In the genomic region with DNA sequence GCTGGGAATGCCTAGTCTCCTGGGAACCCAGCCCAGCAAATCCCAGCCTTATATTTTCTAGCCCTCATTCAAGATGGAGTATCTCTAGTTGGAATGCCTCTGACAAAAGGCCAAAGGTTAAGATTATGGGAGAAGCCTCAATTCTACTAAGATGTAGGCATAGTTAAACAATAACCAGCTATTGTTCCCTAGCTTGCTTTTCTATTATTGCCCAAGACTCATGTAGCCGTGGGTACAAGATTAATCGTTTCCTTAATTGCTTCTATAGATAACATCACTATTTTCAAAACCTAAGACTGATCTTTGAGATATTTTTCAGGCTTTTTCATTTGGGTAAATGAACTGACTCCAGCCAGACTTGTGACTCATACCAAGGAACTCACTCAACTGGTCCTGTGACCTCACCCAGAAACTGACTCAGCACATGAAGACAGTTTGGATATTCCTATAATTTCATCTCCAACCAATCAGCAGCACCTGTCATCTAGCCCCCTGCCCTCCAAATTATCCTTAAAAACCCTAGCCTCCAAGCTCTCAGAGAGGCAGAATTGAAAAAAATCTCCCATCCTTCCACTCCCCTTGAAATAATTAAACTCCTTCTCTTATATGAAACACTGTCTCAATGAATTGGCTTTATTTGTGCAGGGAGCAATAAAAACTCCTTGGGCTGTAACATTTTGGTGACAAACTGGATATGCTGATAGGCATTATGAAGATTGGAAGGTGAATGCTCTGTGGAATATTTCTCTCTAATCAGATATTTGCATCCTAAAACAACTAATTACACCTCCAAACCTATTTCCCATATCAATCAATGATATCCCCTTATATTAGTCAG, we compare ENCODE assay signal across 9 cellular contexts.
DNase-seq lines count a peak whose midpoint lies in the region; ATAC-seq lines count a peak whose summit lies in the region.
"Had no signal": no experiment of that assay in that cellular context is flagged by ENCODE, and none has a peak within 500 bp of the region (broad histone marks: within the 10 kb centered on the region; RNA-seq: fewer than 3 reads in every experiment).

No MANE protein-coding gene starts in this region.

- DNase-seq in GM03348 (ENCODE audit: low spot score) (peak; percentile 9), RPMI7951 (ENCODE audit: low read depth) (peak; percentile 88), fibroblast of gingiva (ENCODE audit: low read depth) (peak; percentile 66), pulmonary artery endothelial cell (ENCODE audit: low read depth, low spot score) (peak; percentile 73), ecto neural progenitor cell (ENCODE audit: low spot score) (no peak), inferior parietal cortex (ENCODE audit: extremely low spot score) (no peak)
- no peak for DNase-seq in activated CD4-positive, alpha-beta T cell treated with anti-CD3 and anti-CD28 coated beads for 1 hour
- DNase-seq: activated T-cell treated with anti-CD3 and anti-CD28 coated beads, Interleukin-2, amount 50 U/mL, for 1 hour had no signal

- no peak for ATAC-seq in GM18867 (IDR thresholded peaks at IDR 0.05; ENCODE audit: unreplicated experiment)

Comparison
In these comparisons a context has a peak if more than half of its experiments do, and no peak if none do; other contexts are left out.
1. DNase-seq: peak in GM03348 (single experiment), RPMI7951 (single experiment), fibroblast of gingiva (single experiment) and pulmonary artery endothelial cell (single experiment); none in ecto neural progenitor cell (single experiment), inferior parietal cortex (single experiment) and activated CD4-positive, alpha-beta T cell treated with anti-CD3 and anti-CD28 coated beads for 1 hour (single experiment).